Comparison of ENCODE assay signal across 1 cellular context in the genomic region with DNA sequence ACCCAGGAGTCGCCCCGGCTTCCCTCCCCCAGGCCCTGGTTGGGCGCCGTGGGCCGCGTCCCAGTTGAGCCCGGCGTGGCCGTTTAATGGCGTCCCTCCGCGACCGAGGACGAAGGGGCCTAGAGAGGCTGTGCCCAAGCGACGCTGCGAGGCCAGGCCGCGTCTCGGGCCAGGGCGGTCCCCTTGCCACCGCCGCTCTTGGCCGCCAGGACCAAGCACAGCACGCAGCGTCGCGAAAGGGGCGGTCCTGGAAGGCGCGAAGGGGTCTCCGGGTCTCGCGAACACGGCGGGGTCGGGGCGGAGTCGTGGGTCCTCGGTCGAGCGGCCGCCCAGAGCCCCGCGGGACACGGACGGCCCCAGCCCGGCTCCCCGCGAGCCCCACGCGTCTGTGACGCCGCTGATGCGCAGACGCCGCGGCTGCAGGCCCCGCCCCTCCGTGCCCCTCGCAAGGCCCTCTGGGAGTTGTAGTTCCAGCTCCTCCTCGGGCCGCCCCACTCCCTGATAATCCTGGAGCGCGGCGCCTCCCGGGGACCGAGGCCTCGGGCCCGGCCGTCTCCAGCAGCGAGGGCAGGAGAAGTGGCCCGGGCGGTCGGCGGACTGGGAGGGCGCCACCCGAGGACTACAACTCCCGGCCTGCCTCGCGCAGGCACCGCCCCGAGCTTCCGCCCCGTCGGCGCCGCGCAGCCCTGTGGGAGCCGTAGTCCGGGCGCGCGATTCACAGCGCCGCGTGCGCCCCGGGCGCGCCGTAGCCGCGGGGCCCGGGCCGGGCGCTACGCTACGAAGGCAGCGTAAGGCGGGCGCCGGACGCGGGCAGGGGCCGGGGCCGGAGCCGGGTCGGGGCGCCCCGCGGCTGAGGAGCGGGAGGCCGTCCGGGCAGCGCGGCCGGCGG.
TF ChIP-seq lines count a peak whose summit lies in the region.

A gene (plus strand): TSS at position 698 of the 889 bp plus-strand sequence. CDS start 19,127 bp downstream, outside the sequence.

TF ChIP-seq in HepG2, 621 proteins besides CTCF, POLR2A, EP300 and RAD21 (continued from another document and continues in another):
- TF ChIP-seq, protein P1, sequence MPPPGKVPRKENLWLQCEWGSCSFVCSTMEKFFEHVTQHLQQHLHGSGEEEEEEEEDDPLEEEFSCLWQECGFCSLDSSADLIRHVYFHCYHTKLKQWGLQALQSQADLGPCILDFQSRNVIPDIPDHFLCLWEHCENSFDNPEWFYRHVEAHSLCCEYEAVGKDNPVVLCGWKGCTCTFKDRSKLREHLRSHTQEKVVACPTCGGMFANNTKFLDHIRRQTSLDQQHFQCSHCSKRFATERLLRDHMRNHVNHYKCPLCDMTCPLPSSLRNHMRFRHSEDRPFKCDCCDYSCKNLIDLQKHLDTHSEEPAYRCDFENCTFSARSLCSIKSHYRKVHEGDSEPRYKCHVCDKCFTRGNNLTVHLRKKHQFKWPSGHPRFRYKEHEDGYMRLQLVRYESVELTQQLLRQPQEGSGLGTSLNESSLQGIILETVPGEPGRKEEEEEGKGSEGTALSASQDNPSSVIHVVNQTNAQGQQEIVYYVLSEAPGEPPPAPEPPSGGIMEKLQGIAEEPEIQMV (CRISPR knock-in tag; IDR thresholded peaks at IDR 0.05; ENCODE audit: low read depth): peak; percentile 63; the same call in 1 of the 2 replicates
- TF ChIP-seq MXI1 (IDR thresholded peaks at IDR 0.05; ENCODE audit: borderline replicate concordance, low read depth, low read length): peak; percentile 45; the same call in 2 of the 3 replicates
- peak; percentile 72 for TF ChIP-seq SALL1 (CRISPR knock-in tag; IDR thresholded peaks at IDR 0.05)
- no peak; the same call in 1 of the 2 replicates for TF ChIP-seq ZNF331 (CRISPR knock-in tag; IDR thresholded peaks at IDR 0.05)
- TF ChIP-seq, protein P2, sequence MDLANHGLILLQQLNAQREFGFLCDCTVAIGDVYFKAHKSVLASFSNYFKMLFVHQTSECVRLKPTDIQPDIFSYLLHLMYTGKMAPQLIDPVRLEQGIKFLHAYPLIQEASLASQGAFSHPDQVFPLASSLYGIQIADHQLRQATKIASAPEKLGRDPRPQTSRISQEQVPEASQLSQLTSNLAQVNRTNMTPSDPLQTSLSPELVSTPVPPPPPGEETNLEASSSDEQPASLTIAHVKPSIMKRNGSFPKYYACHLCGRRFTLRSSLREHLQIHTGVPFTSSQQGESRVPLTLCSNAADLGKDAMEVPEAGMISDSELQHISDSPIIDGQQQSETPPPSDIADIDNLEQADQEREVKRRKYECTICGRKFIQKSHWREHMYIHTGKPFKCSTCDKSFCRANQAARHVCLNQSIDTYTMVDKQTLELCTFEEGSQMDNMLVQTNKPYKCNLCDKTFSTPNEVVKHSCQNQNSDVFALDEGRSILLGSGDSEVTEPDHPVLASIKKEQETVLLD (CRISPR knock-in tag; IDR thresholded peaks at IDR 0.05; ENCODE audit: low read depth): peak; percentile 80; the same call in 1 of the 2 replicates
- TF ChIP-seq TMF1 (CRISPR knock-in tag; IDR thresholded peaks at IDR 0.05; ENCODE audit: low read depth): peak; percentile 82; the same call in 1 of the 2 replicates
- TF ChIP-seq, protein P3, sequence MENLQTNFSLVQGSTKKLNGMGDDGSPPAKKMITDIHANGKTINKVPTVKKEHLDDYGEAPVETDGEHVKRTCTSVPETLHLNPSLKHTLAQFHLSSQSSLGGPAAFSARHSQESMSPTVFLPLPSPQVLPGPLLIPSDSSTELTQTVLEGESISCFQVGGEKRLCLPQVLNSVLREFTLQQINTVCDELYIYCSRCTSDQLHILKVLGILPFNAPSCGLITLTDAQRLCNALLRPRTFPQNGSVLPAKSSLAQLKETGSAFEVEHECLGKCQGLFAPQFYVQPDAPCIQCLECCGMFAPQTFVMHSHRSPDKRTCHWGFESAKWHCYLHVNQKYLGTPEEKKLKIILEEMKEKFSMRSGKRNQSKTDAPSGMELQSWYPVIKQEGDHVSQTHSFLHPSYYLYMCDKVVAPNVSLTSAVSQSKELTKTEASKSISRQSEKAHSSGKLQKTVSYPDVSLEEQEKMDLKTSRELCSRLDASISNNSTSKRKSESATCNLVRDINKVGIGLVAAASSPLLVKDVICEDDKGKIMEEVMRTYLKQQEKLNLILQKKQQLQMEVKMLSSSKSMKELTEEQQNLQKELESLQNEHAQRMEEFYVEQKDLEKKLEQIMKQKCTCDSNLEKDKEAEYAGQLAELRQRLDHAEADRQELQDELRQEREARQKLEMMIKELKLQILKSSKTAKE (CRISPR knock-in tag; IDR thresholded peaks at IDR 0.05; ENCODE audit: borderline replicate concordance): no peak
- TF ChIP-seq, protein P4, sequence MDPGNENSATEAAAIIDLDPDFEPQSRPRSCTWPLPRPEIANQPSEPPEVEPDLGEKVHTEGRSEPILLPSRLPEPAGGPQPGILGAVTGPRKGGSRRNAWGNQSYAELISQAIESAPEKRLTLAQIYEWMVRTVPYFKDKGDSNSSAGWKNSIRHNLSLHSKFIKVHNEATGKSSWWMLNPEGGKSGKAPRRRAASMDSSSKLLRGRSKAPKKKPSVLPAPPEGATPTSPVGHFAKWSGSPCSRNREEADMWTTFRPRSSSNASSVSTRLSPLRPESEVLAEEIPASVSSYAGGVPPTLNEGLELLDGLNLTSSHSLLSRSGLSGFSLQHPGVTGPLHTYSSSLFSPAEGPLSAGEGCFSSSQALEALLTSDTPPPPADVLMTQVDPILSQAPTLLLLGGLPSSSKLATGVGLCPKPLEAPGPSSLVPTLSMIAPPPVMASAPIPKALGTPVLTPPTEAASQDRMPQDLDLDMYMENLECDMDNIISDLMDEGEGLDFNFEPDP (CRISPR knock-in tag; conservative IDR thresholded peaks at IDR 0.05): no peak
- peak; percentile 44 for TF ChIP-seq TBX2 (CRISPR knock-in tag; IDR thresholded peaks at IDR 0.05; ENCODE audit: borderline replicate concordance)
- TF ChIP-seq ISL2 (CRISPR knock-in tag; IDR thresholded peaks at IDR 0.05): 0 out of 2 replicates have a peak, but pooled peaks have one; percentile 23
- 0 out of 2 replicates have a peak, but pooled peaks have one; percentile 22 for TF ChIP-seq ZNF205 (CRISPR knock-in tag; IDR thresholded peaks at IDR 0.05)
- TF ChIP-seq RNF2 (conservative IDR thresholded peaks at IDR 0.05; ENCODE audit: low read depth): no peak; the same call in 1 of the 2 replicates
- no peak for TF ChIP-seq HMG20A (CRISPR knock-in tag; IDR thresholded peaks at IDR 0.05; ENCODE audit: borderline replicate concordance)
- TF ChIP-seq, protein P5, sequence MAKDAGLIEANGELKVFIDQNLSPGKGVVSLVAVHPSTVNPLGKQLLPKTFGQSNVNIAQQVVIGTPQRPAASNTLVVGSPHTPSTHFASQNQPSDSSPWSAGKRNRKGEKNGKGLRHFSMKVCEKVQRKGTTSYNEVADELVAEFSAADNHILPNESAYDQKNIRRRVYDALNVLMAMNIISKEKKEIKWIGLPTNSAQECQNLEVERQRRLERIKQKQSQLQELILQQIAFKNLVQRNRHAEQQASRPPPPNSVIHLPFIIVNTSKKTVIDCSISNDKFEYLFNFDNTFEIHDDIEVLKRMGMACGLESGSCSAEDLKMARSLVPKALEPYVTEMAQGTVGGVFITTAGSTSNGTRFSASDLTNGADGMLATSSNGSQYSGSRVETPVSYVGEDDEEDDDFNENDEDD (CRISPR knock-in tag; IDR thresholded peaks at IDR 0.05; ENCODE audit: borderline replicate concordance): peak; percentile 20; the same call in 1 of the 2 replicates
- peak; percentile 82; the same call in 1 of the 2 replicates for TF ChIP-seq EED (CRISPR knock-in tag; IDR thresholded peaks at IDR 0.05)
- peak; percentile 96 for TF ChIP-seq SP4 (CRISPR knock-in tag; IDR thresholded peaks at IDR 0.05)
- TF ChIP-seq ZNF20 (CRISPR knock-in tag; IDR thresholded peaks at IDR 0.05): no peak
- peak; percentile 75; the same call in 1 of the 2 replicates for TF ChIP-seq NFKB2 (CRISPR knock-in tag; IDR thresholded peaks at IDR 0.05; ENCODE audit: borderline replicate concordance)
- peak; percentile 2; the same call in 1 of the 2 replicates for TF ChIP-seq FOXO1 (CRISPR knock-in tag; IDR thresholded peaks at IDR 0.05)
- no peak; the same call in 1 of the 2 replicates for TF ChIP-seq NKX3-1 (CRISPR knock-in tag; IDR thresholded peaks at IDR 0.05)
- peak; percentile 91 for TF ChIP-seq GABPB1 (CRISPR knock-in tag; IDR thresholded peaks at IDR 0.05)
- TF ChIP-seq ZNF143 (CRISPR knock-in tag; IDR thresholded peaks at IDR 0.05): peak; percentile 91
- 0 out of 2 replicates have a peak, but pooled peaks have one; percentile 39 for TF ChIP-seq ZZZ3 (CRISPR knock-in tag; IDR thresholded peaks at IDR 0.05; ENCODE audit: borderline replicate concordance)
- no peak for TF ChIP-seq ZNF263 (CRISPR knock-in tag; IDR thresholded peaks at IDR 0.05)
- peak; percentile 79 for TF ChIP-seq ARNT2 (CRISPR knock-in tag; IDR thresholded peaks at IDR 0.05; ENCODE audit: low read depth)
- TF ChIP-seq, protein P6, sequence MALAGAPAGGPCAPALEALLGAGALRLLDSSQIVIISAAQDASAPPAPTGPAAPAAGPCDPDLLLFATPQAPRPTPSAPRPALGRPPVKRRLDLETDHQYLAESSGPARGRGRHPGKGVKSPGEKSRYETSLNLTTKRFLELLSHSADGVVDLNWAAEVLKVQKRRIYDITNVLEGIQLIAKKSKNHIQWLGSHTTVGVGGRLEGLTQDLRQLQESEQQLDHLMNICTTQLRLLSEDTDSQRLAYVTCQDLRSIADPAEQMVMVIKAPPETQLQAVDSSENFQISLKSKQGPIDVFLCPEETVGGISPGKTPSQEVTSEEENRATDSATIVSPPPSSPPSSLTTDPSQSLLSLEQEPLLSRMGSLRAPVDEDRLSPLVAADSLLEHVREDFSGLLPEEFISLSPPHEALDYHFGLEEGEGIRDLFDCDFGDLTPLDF (CRISPR knock-in tag; IDR thresholded peaks at IDR 0.05): peak; percentile 66; the same call in 1 of the 2 replicates
- peak; percentile 69; the same call in 1 of the 2 replicates for TF ChIP-seq ZSCAN20 (CRISPR knock-in tag; IDR thresholded peaks at IDR 0.05; ENCODE audit: borderline replicate concordance)
- no peak for TF ChIP-seq HOXA7 (CRISPR knock-in tag; IDR thresholded peaks at IDR 0.05)
- TF ChIP-seq HDAC6 (IDR thresholded peaks at IDR 0.05; ENCODE audit: low read depth, low read length): no peak
- peak; percentile 16; the same call in 1 of the 2 replicates for TF ChIP-seq KLF15 (CRISPR knock-in tag; IDR thresholded peaks at IDR 0.05; ENCODE audit: borderline replicate concordance)
- TF ChIP-seq DMAP1 (CRISPR knock-in tag; IDR thresholded peaks at IDR 0.05): peak; percentile 78; the same call in 1 of the 2 replicates
- TF ChIP-seq, protein P7, sequence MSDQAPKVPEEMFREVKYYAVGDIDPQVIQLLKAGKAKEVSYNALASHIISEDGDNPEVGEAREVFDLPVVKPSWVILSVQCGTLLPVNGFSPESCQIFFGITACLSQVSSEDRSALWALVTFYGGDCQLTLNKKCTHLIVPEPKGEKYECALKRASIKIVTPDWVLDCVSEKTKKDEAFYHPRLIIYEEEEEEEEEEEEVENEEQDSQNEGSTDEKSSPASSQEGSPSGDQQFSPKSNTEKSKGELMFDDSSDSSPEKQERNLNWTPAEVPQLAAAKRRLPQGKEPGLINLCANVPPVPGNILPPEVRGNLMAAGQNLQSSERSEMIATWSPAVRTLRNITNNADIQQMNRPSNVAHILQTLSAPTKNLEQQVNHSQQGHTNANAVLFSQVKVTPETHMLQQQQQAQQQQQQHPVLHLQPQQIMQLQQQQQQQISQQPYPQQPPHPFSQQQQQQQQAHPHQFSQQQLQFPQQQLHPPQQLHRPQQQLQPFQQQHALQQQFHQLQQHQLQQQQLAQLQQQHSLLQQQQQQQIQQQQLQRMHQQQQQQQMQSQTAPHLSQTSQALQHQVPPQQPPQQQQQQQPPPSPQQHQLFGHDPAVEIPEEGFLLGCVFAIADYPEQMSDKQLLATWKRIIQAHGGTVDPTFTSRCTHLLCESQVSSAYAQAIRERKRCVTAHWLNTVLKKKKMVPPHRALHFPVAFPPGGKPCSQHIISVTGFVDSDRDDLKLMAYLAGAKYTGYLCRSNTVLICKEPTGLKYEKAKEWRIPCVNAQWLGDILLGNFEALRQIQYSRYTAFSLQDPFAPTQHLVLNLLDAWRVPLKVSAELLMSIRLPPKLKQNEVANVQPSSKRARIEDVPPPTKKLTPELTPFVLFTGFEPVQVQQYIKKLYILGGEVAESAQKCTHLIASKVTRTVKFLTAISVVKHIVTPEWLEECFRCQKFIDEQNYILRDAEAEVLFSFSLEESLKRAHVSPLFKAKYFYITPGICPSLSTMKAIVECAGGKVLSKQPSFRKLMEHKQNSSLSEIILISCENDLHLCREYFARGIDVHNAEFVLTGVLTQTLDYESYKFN (CRISPR knock-in tag; conservative IDR thresholded peaks at IDR 0.05): peak; percentile 29; the same call in 1 of the 2 replicates
- TF ChIP-seq, protein P8, sequence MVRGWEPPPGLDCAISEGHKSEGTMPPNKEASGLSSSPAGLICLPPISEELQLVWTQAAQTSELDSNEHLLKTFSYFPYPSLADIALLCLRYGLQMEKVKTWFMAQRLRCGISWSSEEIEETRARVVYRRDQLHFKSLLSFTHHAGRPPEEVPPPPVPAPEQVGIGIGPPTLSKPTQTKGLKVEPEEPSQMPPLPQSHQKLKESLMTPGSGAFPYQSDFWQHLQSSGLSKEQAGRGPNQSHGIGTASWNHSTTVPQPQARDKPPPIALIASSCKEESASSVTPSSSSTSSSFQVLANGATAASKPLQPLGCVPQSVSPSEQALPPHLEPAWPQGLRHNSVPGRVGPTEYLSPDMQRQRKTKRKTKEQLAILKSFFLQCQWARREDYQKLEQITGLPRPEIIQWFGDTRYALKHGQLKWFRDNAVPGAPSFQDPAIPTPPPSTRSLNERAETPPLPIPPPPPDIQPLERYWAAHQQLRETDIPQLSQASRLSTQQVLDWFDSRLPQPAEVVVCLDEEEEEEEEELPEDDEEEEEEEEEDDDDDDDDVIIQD (CRISPR knock-in tag; IDR thresholded peaks at IDR 0.05; ENCODE audit: low read depth): no peak
- TF ChIP-seq, protein P9, sequence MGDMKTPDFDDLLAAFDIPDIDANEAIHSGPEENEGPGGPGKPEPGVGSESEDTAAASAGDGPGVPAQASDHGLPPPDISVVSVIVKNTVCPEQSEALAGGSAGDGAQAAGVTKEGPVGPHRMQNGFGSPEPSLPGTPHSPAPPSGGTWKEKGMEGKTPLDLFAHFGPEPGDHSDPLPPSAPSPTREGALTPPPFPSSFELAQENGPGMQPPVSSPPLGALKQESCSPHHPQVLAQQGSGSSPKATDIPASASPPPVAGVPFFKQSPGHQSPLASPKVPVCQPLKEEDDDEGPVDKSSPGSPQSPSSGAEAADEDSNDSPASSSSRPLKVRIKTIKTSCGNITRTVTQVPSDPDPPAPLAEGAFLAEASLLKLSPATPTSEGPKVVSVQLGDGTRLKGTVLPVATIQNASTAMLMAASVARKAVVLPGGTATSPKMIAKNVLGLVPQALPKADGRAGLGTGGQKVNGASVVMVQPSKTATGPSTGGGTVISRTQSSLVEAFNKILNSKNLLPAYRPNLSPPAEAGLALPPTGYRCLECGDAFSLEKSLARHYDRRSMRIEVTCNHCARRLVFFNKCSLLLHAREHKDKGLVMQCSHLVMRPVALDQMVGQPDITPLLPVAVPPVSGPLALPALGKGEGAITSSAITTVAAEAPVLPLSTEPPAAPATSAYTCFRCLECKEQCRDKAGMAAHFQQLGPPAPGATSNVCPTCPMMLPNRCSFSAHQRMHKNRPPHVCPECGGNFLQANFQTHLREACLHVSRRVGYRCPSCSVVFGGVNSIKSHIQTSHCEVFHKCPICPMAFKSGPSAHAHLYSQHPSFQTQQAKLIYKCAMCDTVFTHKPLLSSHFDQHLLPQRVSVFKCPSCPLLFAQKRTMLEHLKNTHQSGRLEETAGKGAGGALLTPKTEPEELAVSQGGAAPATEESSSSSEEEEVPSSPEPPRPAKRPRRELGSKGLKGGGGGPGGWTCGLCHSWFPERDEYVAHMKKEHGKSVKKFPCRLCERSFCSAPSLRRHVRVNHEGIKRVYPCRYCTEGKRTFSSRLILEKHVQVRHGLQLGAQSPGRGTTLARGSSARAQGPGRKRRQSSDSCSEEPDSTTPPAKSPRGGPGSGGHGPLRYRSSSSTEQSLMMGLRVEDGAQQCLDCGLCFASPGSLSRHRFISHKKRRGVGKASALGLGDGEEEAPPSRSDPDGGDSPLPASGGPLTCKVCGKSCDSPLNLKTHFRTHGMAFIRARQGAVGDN (CRISPR knock-in tag; IDR thresholded peaks at IDR 0.05): peak; percentile 93
- TF ChIP-seq MED13 (CRISPR knock-in tag; IDR thresholded peaks at IDR 0.05): peak; percentile 50; the same call in 1 of the 2 replicates
- peak; percentile 74 for TF ChIP-seq SUZ12 (IDR thresholded peaks at IDR 0.05; ENCODE audit: low read depth, low read length)
